9 cellular contexts compared by ENCODE assay signal in genomic region chr14:78697341-78697740, GRCh38.
A peak's percentile ranks its signal among the peaks of the same experiment; 100 is the strongest.
DNase-seq lines count a peak whose midpoint lies in the region; ATAC-seq and TF ChIP-seq lines count a peak whose summit lies in the region.
"Had no signal": no experiment of that assay in that cellular context is flagged by ENCODE, and none has a peak within 500 bp of the region (broad histone marks: within the 10 kb centered on the region; RNA-seq: fewer than 3 reads in every experiment).

No MANE protein-coding gene starts in this region.

- no peak overlapping the region for H3K4me3 ChIP-seq in vagina

- CTCF ChIA-PET in RWPE1 (lab: Yijun Ruan, JAX): interaction anchor here (1.1 kb wide), 1 partner anchor 735 kb away, joined by 3 read pairs; no protein-coding TSS in a partner anchor

- intact Hi-C loops in CD14-positive monocyte (cut with micrococcal nuclease): no loop called here
- intact Hi-C loops in vagina (cut with DNase I): no loop called here

- no peaks in the 10 kb centered on the region for H3K36me3 Mint-ChIP-seq in CD14-positive monocyte

- POLR2A ChIA-PET in RWPE1 (lab: Yijun Ruan, JAX; ENCODE audit: low non-redundant PET): no interaction called here

- no peaks in the 10 kb centered on the region for H3K4me1 ChIP-seq in vagina

- H3K36me3 ChIP-seq in vagina: no peaks in the 10 kb centered on the region

- no peaks in the 10 kb centered on the region for H3K27me3 ChIP-seq in vagina

- H3K27ac Mint-ChIP-seq in CD14-positive monocyte: no peak overlapping the region

- no peak for TF ChIP-seq POLR2A in vagina (IDR thresholded peaks at IDR 0.05)

- no peaks in the 10 kb centered on the region for H3K9me3 Mint-ChIP-seq in CD14-positive monocyte
- H3K9me3 Mint-ChIP-seq: central memory CD8-positive, alpha-beta T cell had no signal

- no peak for ATAC-seq in GM19023 (IDR thresholded peaks at IDR 0.05; ENCODE audit: unreplicated experiment)
- no peak for ATAC-seq in GM19328 (IDR thresholded peaks at IDR 0.05; ENCODE audit: unreplicated experiment)
- ATAC-seq in HG02588 (IDR thresholded peaks at IDR 0.05; ENCODE audit: unreplicated experiment): no peak

- no peak overlapping the region for H3K4me3 Mint-ChIP-seq in CD14-positive monocyte
- H3K4me3 Mint-ChIP-seq: central memory CD8-positive, alpha-beta T cell had no signal

- TF ChIP-seq CTCF in CD14-positive monocyte (IDR thresholded peaks at IDR 0.05) (peak; percentile 17), RWPE1 (conservative IDR thresholded peaks at IDR 0.05; ENCODE audit: low read depth) (peak; percentile 44; the same call in 1 of the 2 replicates), vagina (IDR thresholded peaks at IDR 0.05) (no peak)

- DNase-seq in CD14-positive monocyte (ENCODE audit: low spot score) (no peak), HPDE6-E6E7 (ENCODE audit: extremely low spot score) (peak; percentile 8), RWPE1 (ENCODE audit: low spot score) (peak; percentile 29), iris pigment epithelial cell (ENCODE audit: low read depth) (peak; percentile 21), vagina (ENCODE audit: extremely low spot score in 2 of 2) (no peak)

- no peaks in the 10 kb centered on the region for H3K9me3 ChIP-seq in vagina

- H3K27ac ChIP-seq in RWPE1: no peak overlapping the region
- H3K27ac ChIP-seq in vagina: no peak overlapping the region

- no peaks in the 10 kb centered on the region for H3K4me1 Mint-ChIP-seq in CD14-positive monocyte
- H3K4me1 Mint-ChIP-seq: central memory CD8-positive, alpha-beta T cell had no signal

- H3K27me3 Mint-ChIP-seq in CD14-positive monocyte (ENCODE audit: low read depth in 3 of 3): peaks cover 0 to 1% (median 0%) of the 10 kb centered on the region in 3 donors
- H3K27me3 Mint-ChIP-seq: central memory CD8-positive, alpha-beta T cell had no signal

Comparison
In these comparisons a context has a peak if more than half of its experiments do, and no peak if none do; other contexts are left out.
1. DNase-seq: peak in HPDE6-E6E7 (single experiment), RWPE1 (single experiment) and iris pigment epithelial cell (single experiment); none in CD14-positive monocyte (single experiment) and vagina (0 of 2).
2. CTCF ChIP-seq: peak in CD14-positive monocyte (single experiment) and RWPE1 (single experiment); none in vagina (0 of 3).